In the genomic region with DNA sequence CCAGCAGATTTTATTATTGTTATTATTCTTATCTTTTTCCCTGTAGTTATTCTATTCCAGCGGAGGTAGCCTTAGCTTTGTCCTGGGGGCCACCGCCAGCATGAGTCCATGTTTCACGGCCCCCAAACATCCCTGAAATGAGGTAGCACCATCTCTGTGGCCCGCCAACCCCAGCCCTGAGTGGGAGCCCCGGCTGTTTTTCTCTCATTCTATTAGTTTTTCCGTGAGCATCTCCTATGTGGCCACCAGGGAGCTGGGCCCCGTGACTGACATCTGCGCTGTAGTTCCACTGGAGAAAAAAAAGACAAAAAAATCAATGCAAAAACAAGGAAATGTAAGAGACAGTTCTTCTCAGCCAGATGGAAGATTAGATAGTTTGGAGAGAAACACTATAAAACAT, we compare ENCODE assay signal across 20 cellular contexts. TPM values are rescaled to one million over a fixed set of nuclear protein-coding genes. Genes with fewer than 3 reads are reported as not detected.
"Had no signal": no experiment of that assay in that cellular context is flagged by ENCODE, and none has a peak within 500 bp of the region (broad histone marks: within the 10 kb centered on the region; RNA-seq: fewer than 3 reads in every experiment).

No MANE protein-coding gene starts in this region.

- H3K27me3 ChIP-seq: MG63, SJSA1 had no signal

- FAIRE-seq: RCC 7860 had no signal

- H3K36me3 ChIP-seq: MG63, SJSA1 had no signal

- H3K27ac ChIP-seq: SJSA1, SK-N-MC had no signal

- DNase-seq: Karpas-422, KG1, MG63, NCI-H1092, NCI-H1105 treated with DMSO at 0.1 percent for 48 hours, NCI-H1417 treated with DMSO at 0.1 percent for 48 hours, NCI-H187, NCI-H2029, NCI-H2081 treated with DMSO at 0.1 percent for 48 hours, NCI-H2227 treated with DMSO at 0.1 percent for 48 hours, NCI-H524, NCI-H69, NCI-H774, Right ventricle myocardium superior, RPMI8226, SIG-M5 had no signal

- H3K9me3 ChIP-seq: MG63, SJSA1 had no signal

- H3K4me3 ChIP-seq: MG63, SJSA1, SK-N-MC had no signal

- H3K4me1 ChIP-seq: SJSA1 had no signal

RNA-seq across cellular contexts. Expression of a gene that starts 43.5 kb away (rescaled TPM):
- total RNA-seq: NCI-H460 had no signal
